In genomic region chr12:26867084-26867483, GRCh38 we compare ENCODE assay signal across 9 cellular contexts. TPM values are rescaled to one million over a fixed set of nuclear protein-coding genes. Genes with fewer than 3 reads are reported as not detected.
DNase-seq lines count a peak whose midpoint lies in the region; ATAC-seq and TF ChIP-seq lines count a peak whose summit lies in the region.
"Had no signal": no experiment of that assay in that cellular context is flagged by ENCODE, and none has a peak within 500 bp of the region (broad histone marks: within the 10 kb centered on the region; RNA-seq: fewer than 3 reads in every experiment).

No MANE protein-coding gene starts in this region.

- H3K9me3 ChIP-seq in transverse colon: no peaks in the 10 kb centered on the region

- H3K9me3 Mint-ChIP-seq in central memory CD8-positive, alpha-beta T cell: no peaks in the 10 kb centered on the region

- 48 to 76% methylated on average over 2 of the region's 2 CpGs for WGBS in transverse colon (ENCODE audit: low coverage in 1 of 2), 2 donors

- H3K4me1 Mint-ChIP-seq in central memory CD8-positive, alpha-beta T cell: peaks cover 23% of the 10 kb centered on the region

- peaks cover 6 to 14% (median 10%) of the 10 kb centered on the region in 4 donors for H3K4me1 ChIP-seq in transverse colon

- H3K27ac ChIP-seq in dorsolateral prefrontal cortex (no peak overlapping the region), transverse colon (no peak overlapping the region)

- no peak overlapping the region for H3K4me3 ChIP-seq in dorsolateral prefrontal cortex
- no peak overlapping the region for H3K4me3 ChIP-seq in transverse colon

- TF ChIP-seq CTCF in dorsolateral prefrontal cortex (IDR thresholded peaks at IDR 0.05 in 54 of 56, conservative IDR thresholded peaks at IDR 0.05 in 2 of 56; ENCODE audit: low read depth in 1 of 56, partially characterized antibody in 56 of 56): no peak
- TF ChIP-seq CTCF in transverse colon (IDR thresholded peaks at IDR 0.05): no peak

- H3K36me3 ChIP-seq in transverse colon: no peaks in the 10 kb centered on the region

- peaks cover 11% of the 10 kb centered on the region for H3K27me3 Mint-ChIP-seq in central memory CD8-positive, alpha-beta T cell

- DNase-seq in central memory CD8-positive, alpha-beta T cell (ENCODE audit: low spot score in 2 of 2): no peak
- DNase-seq in dorsolateral prefrontal cortex (no peak), OCI-M2 (lab: John Stamatoyannopoulos, UW; ENCODE audit: unreplicated experiment) (no peak), mesenteric fat pad (ENCODE audit: low spot score) (no peak), transverse colon (no peak)
- DNase-seq: hippocampal formation had no signal

- ATAC-seq in GM18520 (IDR thresholded peaks at IDR 0.05; ENCODE audit: unreplicated experiment): peak; percentile 87
- peak; percentile 79 for ATAC-seq in GM21529 (IDR thresholded peaks at IDR 0.05; ENCODE audit: unreplicated experiment)
- ATAC-seq in HG03521 (IDR thresholded peaks at IDR 0.05; ENCODE audit: unreplicated experiment): peak; percentile 56
- no peak for ATAC-seq in central memory CD8-positive, alpha-beta T cell (replicated peaks; ENCODE audit: extremely low read depth, poor library complexity, severe bottlenecking)

- no peaks in the 10 kb centered on the region for H3K27me3 ChIP-seq in dorsolateral prefrontal cortex
- H3K27me3 ChIP-seq in transverse colon: no peaks in the 10 kb centered on the region

- peak overlapping the region; percentile 42 for H3K27ac Mint-ChIP-seq in central memory CD8-positive, alpha-beta T cell (ENCODE audit: low read depth)

- TF ChIP-seq POLR2A in transverse colon (IDR thresholded peaks at IDR 0.05): no peak

- H3K4me3 Mint-ChIP-seq in central memory CD8-positive, alpha-beta T cell: no peak overlapping the region

- intact Hi-C loops in dorsolateral prefrontal cortex (cut with DNase I): no loop called here
- intact Hi-C loops in transverse colon (cut with DNase I; ENCODE audit: low total_unique reads): no loop called here

- H3K36me3 Mint-ChIP-seq in central memory CD8-positive, alpha-beta T cell (ENCODE audit: insufficient read depth): no peaks in the 10 kb centered on the region

- no peak for TF ChIP-seq EP300 in transverse colon (IDR thresholded peaks at IDR 0.05; ENCODE audit: low read depth)

- in situ Hi-C loops in transverse colon (cut with MboI; ENCODE audit: low pct_ligation_motif_present in 1 of 4, low pct_unique_long_range_greater_than_20kb in 1 of 4, low sequenced_read_pairs in 3 of 4): no loop called here

RNA-seq across cellular contexts. Expression of gene ITPR2, which starts 34.1 kb away (rescaled TPM):
- 100 to 1,000 TPM in 2 of 120 experiments, 10 to 100 TPM in 118; 35.5 to 122 (median 61.5) TPM for total RNA-seq in dorsolateral prefrontal cortex
- 71.3 TPM for total RNA-seq in mesenteric fat pad
- total RNA-seq in transverse colon: 10 to 100 TPM; 29.8 to 60.5 (median 41.2) TPM
